In genomic region chr12:7189398-7190267, GRCh38 we compare ENCODE assay signal across 8 cellular contexts. TPM values are rescaled to one million over a fixed set of nuclear protein-coding genes. Genes with fewer than 3 reads are reported as not detected.
DNase-seq lines count a peak whose midpoint lies in the region; ATAC-seq and TF ChIP-seq lines count a peak whose summit lies in the region.

Gene PEX5, plus strand, starts transcription at chr12:7189686. Its CDS starts 692 bp downstream, at chr12:7190378.

- H3K4me3 Mint-ChIP-seq in naive B cell, result peak within 1 kb of the TSS; percentile 96 to 99 (median 98)
- H3K4me3 Mint-ChIP-seq in stimulated activated effector memory CD8-positive, alpha-beta T cell treated with anti-CD3 and anti-CD28 coated beads, Interleukin-12 subunit alpha, Interleukin-12 subunit beta, amount 100 ng/mL, for 72 hours, result peak within 1 kb of the TSS; percentile 84

- H3K36me3 ChIP-seq in DND-41 (ENCODE audit: insufficient read depth, low read length), result peaks cover 26% of the 10 kb centered on the region; the same call in 1 of the 2 replicates
- H3K36me3 ChIP-seq in Karpas-422 (ENCODE audit: insufficient read depth, low read length), result peaks cover 33% of the 10 kb centered on the region

- H3K4me2 ChIP-seq in DND-41 (ENCODE audit: insufficient read depth, low read length), result peak within 1 kb of the TSS; percentile 82
- peak within 1 kb of the TSS; percentile 77 for H3K4me2 ChIP-seq in Karpas-422 (ENCODE audit: low read depth, low read length, poor library complexity, severe bottlenecking)

- peak; percentile 93 for DNase-seq in DND-41
- peak; percentile 98 for DNase-seq in Karpas-422
- DNase-seq in RPMI8226, result peak; percentile 97
- peak; percentile 59 to 75 for DNase-seq in activated T-helper 1 cell treated with anti-CD3 and anti-CD28 coated beads, Interleukin-2, amount 50 U/mL, for 16 hours (ENCODE audit: low read depth in 1 of 2, low spot score in 1 of 2)
- DNase-seq in fibroblast of gingiva (ENCODE audit: low read depth), result peak; percentile 92
- peak; percentile 76 for DNase-seq in naive B cell
- DNase-seq in stimulated activated effector memory CD8-positive, alpha-beta T cell treated with anti-CD3 and anti-CD28 coated beads, Interleukin-12 subunit alpha, Interleukin-12 subunit beta, amount 100 ng/mL, for 72 hours (ENCODE audit: low spot score in 2 of 2), result peak; percentile 67 to 88

- ATAC-seq in DND-41 (ENCODE audit: insufficient read depth, low read depth), result peak; percentile 95
- ATAC-seq in GM21825 (IDR thresholded peaks at IDR 0.05; ENCODE audit: unreplicated experiment), result peak; percentile 91
- peak; percentile 95 for ATAC-seq in naive B cell (ENCODE audit: low read depth in 2 of 2)
- peak; percentile 97 for ATAC-seq in stimulated activated effector memory CD8-positive, alpha-beta T cell treated with anti-CD3 and anti-CD28 coated beads, Interleukin-12 subunit alpha, Interleukin-12 subunit beta, amount 100 ng/mL, for 72 hours

- H3K4me1 Mint-ChIP-seq in naive B cell, result peaks cover 31 to 49% (median 31%) of the 10 kb centered on the region in 3 donors
- H3K4me1 Mint-ChIP-seq in stimulated activated effector memory CD8-positive, alpha-beta T cell treated with anti-CD3 and anti-CD28 coated beads, Interleukin-12 subunit alpha, Interleukin-12 subunit beta, amount 100 ng/mL, for 72 hours, result peaks cover 43% of the 10 kb centered on the region

- H3K9me3 ChIP-seq in DND-41 (ENCODE audit: insufficient read depth, low read length, severe bottlenecking), result no peaks in the 10 kb centered on the region
- no peaks in the 10 kb centered on the region for H3K9me3 ChIP-seq in Karpas-422 (ENCODE audit: low read length)

- H3K27ac Mint-ChIP-seq in naive B cell, result peak within 1 kb of the TSS; percentile 95 to 99 (median 97)
- peak within 1 kb of the TSS; percentile 96 for H3K27ac Mint-ChIP-seq in stimulated activated effector memory CD8-positive, alpha-beta T cell treated with anti-CD3 and anti-CD28 coated beads, Interleukin-12 subunit alpha, Interleukin-12 subunit beta, amount 100 ng/mL, for 72 hours

- H3K9me3 Mint-ChIP-seq in naive B cell, result no peaks in the 10 kb centered on the region
- no peaks in the 10 kb centered on the region for H3K9me3 Mint-ChIP-seq in stimulated activated effector memory CD8-positive, alpha-beta T cell treated with anti-CD3 and anti-CD28 coated beads, Interleukin-12 subunit alpha, Interleukin-12 subunit beta, amount 100 ng/mL, for 72 hours

- TF ChIP-seq CTCF in DND-41 (IDR thresholded peaks at IDR 0.05; ENCODE audit: borderline replicate concordance, extremely low read depth, low read length, poor library complexity, severe bottlenecking), result peak; percentile 1

- peak within 1 kb of the TSS; percentile 67 for H3K9ac ChIP-seq in DND-41 (ENCODE audit: low read depth, low read length)
- peak within 1 kb of the TSS; percentile 94 for H3K9ac ChIP-seq in Karpas-422 (ENCODE audit: low read length)

- H2AFZ ChIP-seq in DND-41 (ENCODE audit: low read depth, low read length) (peak within 1 kb of the TSS; percentile 92), Karpas-422 (ENCODE audit: low read length) (peak within 1 kb of the TSS; percentile 54)

- H3K9me2 ChIP-seq in Karpas-422 (replicated peaks; ENCODE audit: insufficient read depth, low read length), result no peaks in the 10 kb centered on the region

- H3K36me3 Mint-ChIP-seq in naive B cell, result no peaks in the 10 kb centered on the region
- H3K36me3 Mint-ChIP-seq in stimulated activated effector memory CD8-positive, alpha-beta T cell treated with anti-CD3 and anti-CD28 coated beads, Interleukin-12 subunit alpha, Interleukin-12 subunit beta, amount 100 ng/mL, for 72 hours, result peaks cover 24% of the 10 kb centered on the region

- H3K27me3 ChIP-seq in DND-41 (ENCODE audit: insufficient read depth, low read length, poor library complexity) (no peaks in the 10 kb centered on the region), Karpas-422 (ENCODE audit: low read length) (no peaks in the 10 kb centered on the region)

- peaks cover 4% of the 10 kb centered on the region; the same call in 1 of the 2 replicates for H3K79me2 ChIP-seq in DND-41 (ENCODE audit: insufficient read depth, low read length)
- H3K79me2 ChIP-seq in Karpas-422 (ENCODE audit: low read length), result peaks cover 49% of the 10 kb centered on the region

- H3K4me3 ChIP-seq in DND-41 (ENCODE audit: low read depth in 1 of 2, low read length in 2 of 2) (peak within 1 kb of the TSS; percentile 40 to 76), Karpas-422 (ENCODE audit: low read length) (peak within 1 kb of the TSS; percentile 95)

- no peaks in the 10 kb centered on the region for H3K27me3 Mint-ChIP-seq in naive B cell

- no peaks in the 10 kb centered on the region for H4K20me1 ChIP-seq in DND-41 (ENCODE audit: insufficient read depth, low read length)
- H4K20me1 ChIP-seq in Karpas-422 (ENCODE audit: insufficient read depth, low read depth, low read length), result no peaks in the 10 kb centered on the region

- peaks cover 31% of the 10 kb centered on the region for H3K4me1 ChIP-seq in DND-41 (ENCODE audit: insufficient read depth, low read length)
- H3K4me1 ChIP-seq in Karpas-422 (ENCODE audit: low read length), result peaks cover 30% of the 10 kb centered on the region

- peak within 1 kb of the TSS; percentile 82 for H3K27ac ChIP-seq in DND-41 (ENCODE audit: low read length)
- H3K27ac ChIP-seq in Karpas-422 (ENCODE audit: low read length), result peak within 1 kb of the TSS; percentile 77

RNA-seq across cellular contexts. Expression of gene PEX5, which starts in this region (rescaled TPM):
- total RNA-seq in Karpas-422 (2014; rRNA removed; shearing (Covaris generic); ENCODE audit: low replicate concordance), result 25.9 and 80.8 TPM in 2 replicates
- polyA plus RNA-seq in naive B cell (ENCODE audit: low read depth in 6 of 6), result 10 to 100 TPM in 4 of 6 donors, 1 to 10 TPM in 2; 8.3 to 15.3 (median 12.3) TPM

Comparison
In these comparisons a context has a peak if more than half of its experiments do, and no peak if none do; other contexts are left out.
1. Peak in every context shown above with its lines: DNase-seq, ATAC-seq, H3K4me3 ChIP-seq and H3K27ac ChIP-seq.